Comparison of ENCODE assay signal across 8 cellular contexts in genomic region chr19:2478324-2478755, GRCh38. TPM values are rescaled to one million over a fixed set of nuclear protein-coding genes. Genes with fewer than 3 reads are reported as not detected.
DNase-seq lines count a peak whose midpoint lies in the region; ATAC-seq and TF ChIP-seq lines count a peak whose summit lies in the region.

No MANE protein-coding gene starts in this region.

- no peaks in the 10 kb centered on the region for H3K27me3 ChIP-seq in CD8-positive, alpha-beta T cell (ENCODE audit: insufficient read depth, low read length)
- H3K27me3 ChIP-seq in duodenal mucosa (ENCODE audit: control insufficient read depth in 1 of 2, insufficient read depth in 2 of 2, low read length in 2 of 2), result no peaks in the 10 kb centered on the region
- no peaks in the 10 kb centered on the region for H3K27me3 ChIP-seq in lung (ENCODE audit: control insufficient read depth, insufficient read depth)

- H3K4me1 Mint-ChIP-seq in CD8-positive, alpha-beta T cell (ENCODE audit: low read depth), result peaks cover 24% of the 10 kb centered on the region

- peak overlapping the region; percentile 97 for H3K27ac Mint-ChIP-seq in CD8-positive, alpha-beta T cell

- peaks cover 30% of the 10 kb centered on the region for H3K4me1 ChIP-seq in CD8-positive, alpha-beta T cell (ENCODE audit: insufficient read depth, low read length)
- H3K4me1 ChIP-seq in duodenal mucosa (ENCODE audit: control insufficient read depth in 1 of 2, insufficient read depth in 2 of 2, low read length in 2 of 2) (peaks cover 10 to 28% of the 10 kb centered on the region in 2 donors), lung (ENCODE audit: control insufficient read depth in 2 of 2, insufficient read depth in 2 of 2, low read length in 2 of 2) (peaks cover 0 to 4% of the 10 kb centered on the region in 2 donors)

- CTCF ChIA-PET in CD8-positive, alpha-beta T cell (lab: Charles Lee), result interaction anchor here (0.6 to 22.0 kb wide), 15 partner anchors 15 to 1076 kb away, joined by 3 to 380 read pairs (median 3); no protein-coding TSS in a partner anchor

- no peaks in the 10 kb centered on the region for H3K27me3 Mint-ChIP-seq in CD8-positive, alpha-beta T cell (ENCODE audit: low read depth)

- H3K4me3 Mint-ChIP-seq in CD8-positive, alpha-beta T cell, result peak overlapping the region; percentile 99

- intact Hi-C loops in CD8-positive, alpha-beta T cell (cut with DNase I, micrococcal nuclease), result loop anchor here (1.0 to 5.0 kb wide), 7 partner anchors 25 to 396 kb away; partner anchors contain the start of genes AP3D1 (in 1 of the 2), PLEKHJ1 (in 1 of the 2) and SF3A2 (in 1 of the 2)

- 1 to 2% methylated on average over 16 to 18 of the region's 18 CpGs for WGBS in lung, 2 donors

- H3K9me3 Mint-ChIP-seq in CD8-positive, alpha-beta T cell, result peaks cover 4% of the 10 kb centered on the region

- peaks cover 27% of the 10 kb centered on the region for H3K36me3 Mint-ChIP-seq in CD8-positive, alpha-beta T cell

- peak; percentile 28 for ATAC-seq in CD8-positive, alpha-beta T cell
- ATAC-seq in lung (ENCODE audit: insufficient read depth, low FRiP score) (no peak), HG03442 (IDR thresholded peaks at IDR 0.05; ENCODE audit: unreplicated experiment) (no peak)
- ATAC-seq in stimulated activated naive CD8-positive, alpha-beta T cell treated with anti-CD3 and anti-CD28 coated beads, Interleukin-15, Interleukin-2, amounts not matched to agents 100 U/mL and 50 U/mL, for 24 hours, result no peak

- POLR2A ChIA-PET in CD8-positive, alpha-beta T cell (lab: Charles Lee), result interaction anchor here (0.6 to 6.6 kb wide), 20 partner anchors 9 to 582 kb away, joined by 3 to 145 read pairs (median 30); partner anchors contain the start of genes LMNB2 and TIMM13

- peak; percentile 54 for TF ChIP-seq CTCF in CD8-positive, alpha-beta T cell (IDR thresholded peaks at IDR 0.05)
- no peak for TF ChIP-seq CTCF in lung (IDR thresholded peaks at IDR 0.05; ENCODE audit: control extremely low read depth, extremely low read depth)

- H3K9me3 ChIP-seq in CD8-positive, alpha-beta T cell (ENCODE audit: low read length), result peaks cover 4% of the 10 kb centered on the region
- peaks cover 0 to 8% of the 10 kb centered on the region in 2 donors for H3K9me3 ChIP-seq in duodenal mucosa (ENCODE audit: control insufficient read depth in 1 of 2, low read length in 2 of 2)
- peaks cover 0 to 2% of the 10 kb centered on the region in 2 donors for H3K9me3 ChIP-seq in lung (ENCODE audit: control insufficient read depth in 2 of 2, insufficient read depth in 1 of 2, low read length in 1 of 2)

- H3K4me3 ChIP-seq in CD8-positive, alpha-beta T cell (ENCODE audit: low read depth, low read length), result peak overlapping the region; percentile 100
- H3K4me3 ChIP-seq in duodenal mucosa (ENCODE audit: low read depth in 1 of 2, low read length in 2 of 2), result peak overlapping the region; percentile 85 to 99
- H3K4me3 ChIP-seq in lung, result peak overlapping the region; percentile 20

- H3K9ac ChIP-seq in duodenal mucosa (ENCODE audit: low read depth in 1 of 2, low read length in 2 of 2), result peak overlapping the region; percentile 72 to 75

- no peaks in the 10 kb centered on the region for H3K36me3 ChIP-seq in CD8-positive, alpha-beta T cell (ENCODE audit: insufficient read depth, low read length)
- H3K36me3 ChIP-seq in duodenal mucosa (ENCODE audit: control insufficient read depth in 1 of 2, insufficient read depth in 2 of 2, low read length in 2 of 2) (no peaks in the 10 kb centered on the region), lung (ENCODE audit: control insufficient read depth in 2 of 2, insufficient read depth in 2 of 2, low read length in 2 of 2) (peaks cover 0 to 8% of the 10 kb centered on the region in 2 donors)

- DNase-seq in CD8-positive, alpha-beta T cell, result peak; percentile 20 to 80 (median 58)
- DNase-seq in Kasumi-1 (lab: John Stamatoyannopoulos, UW), result peak; percentile 92 to 96
- peak; percentile 69 for DNase-seq in UCSD-AML1 (lab: John Stamatoyannopoulos, UW; ENCODE audit: unreplicated experiment)
- peak; percentile 73 for DNase-seq in lung (ENCODE audit: low spot score)
- DNase-seq in stimulated activated naive CD8-positive, alpha-beta T cell treated with anti-CD3 and anti-CD28 coated beads, Interleukin-15, Interleukin-2, amounts not matched to agents 100 U/mL and 50 U/mL, for 24 hours, result peak; percentile 59
- no peak for DNase-seq in NCI-H510A (lab: John Stamatoyannopoulos, UW)

- H3K27ac ChIP-seq in CD8-positive, alpha-beta T cell (ENCODE audit: low read depth, low read length), result peak overlapping the region; percentile 85
- H3K27ac ChIP-seq in duodenal mucosa (ENCODE audit: low read depth, low read length) (peak overlapping the region; percentile 74), lung (ENCODE audit: low read depth in 1 of 2, low read length in 1 of 2) (peak overlapping the region; percentile 43 to 85)

RNA-seq across cellular contexts. Expression of gene GADD45B, which starts 2.4 kb away (rescaled TPM):
- 100 to 1,000 TPM; 441 to 446 TPM for total RNA-seq in CD8-positive, alpha-beta T cell
- total RNA-seq in lung, result 10 to 100 TPM; 81.0 to 92.7 TPM
- 100 to 1,000 TPM in 1 of 2 donors, 10 to 100 TPM in 1; 92.4 to 405 TPM for polyA plus RNA-seq in lung

RNA-seq across cellular contexts. Expression of gene LMNB2, which starts 21.6 kb away (rescaled TPM):
- 10 to 100 TPM; 13.5 to 15.9 TPM for total RNA-seq in CD8-positive, alpha-beta T cell
- total RNA-seq in lung, result 10 to 100 TPM; 19.1 to 42.9 TPM
- polyA plus RNA-seq in lung, result 10 to 100 TPM; 19.7 to 37.0 TPM

RNA-seq across cellular contexts. Expression of gene TIMM13, which starts 51.0 kb away (rescaled TPM):
- 10 to 100 TPM; 21.5 to 24.4 TPM for total RNA-seq in CD8-positive, alpha-beta T cell
- 100 to 1,000 TPM in 1 of 2 donors, 10 to 100 TPM in 1; 27.2 to 103 TPM for total RNA-seq in lung
- 100 to 1,000 TPM in 1 of 2 donors, 10 to 100 TPM in 1; 58.5 to 103 TPM for polyA plus RNA-seq in lung

Comparison
In these comparisons a context has a peak if more than half of its experiments do, and no peak if none do; other contexts are left out.
1. H3K4me3 ChIP-seq: peak in every context shown above with its lines; median percentile 100 in CD8-positive, alpha-beta T cell; 92 in duodenal mucosa; 20 in lung.
2. RNA of gene GADD45B, which starts 2.4 kb away (total RNA-seq): 441 to 446 TPM in CD8-positive, alpha-beta T cell; 81.0 to 92.7 TPM in lung; every median in the first group is over 4 times any median in the second.
3. Peak in every context shown above with its lines, with median percentiles within 50 percentile points of each other: H3K27ac ChIP-seq.